Comparison of ENCODE assay signal across 1 cellular context in genomic region chr14:81565441-81566290, GRCh38.
A peak's percentile ranks its signal among the peaks of the same experiment; 100 is the strongest.
TF ChIP-seq lines count a peak whose summit lies in the region.

No MANE protein-coding gene starts in this region.

TF ChIP-seq in HepG2, 621 proteins besides CTCF, POLR2A, EP300 and RAD21 (continued from another document):
- TF ChIP-seq SMC3 (IDR thresholded peaks at IDR 0.05; ENCODE audit: low read length) (peak; percentile 57), STAG1 (CRISPR knock-in tag; IDR thresholded peaks at IDR 0.05) (peak; percentile 82)
